9 cellular contexts compared by ENCODE assay signal in the genomic region with DNA sequence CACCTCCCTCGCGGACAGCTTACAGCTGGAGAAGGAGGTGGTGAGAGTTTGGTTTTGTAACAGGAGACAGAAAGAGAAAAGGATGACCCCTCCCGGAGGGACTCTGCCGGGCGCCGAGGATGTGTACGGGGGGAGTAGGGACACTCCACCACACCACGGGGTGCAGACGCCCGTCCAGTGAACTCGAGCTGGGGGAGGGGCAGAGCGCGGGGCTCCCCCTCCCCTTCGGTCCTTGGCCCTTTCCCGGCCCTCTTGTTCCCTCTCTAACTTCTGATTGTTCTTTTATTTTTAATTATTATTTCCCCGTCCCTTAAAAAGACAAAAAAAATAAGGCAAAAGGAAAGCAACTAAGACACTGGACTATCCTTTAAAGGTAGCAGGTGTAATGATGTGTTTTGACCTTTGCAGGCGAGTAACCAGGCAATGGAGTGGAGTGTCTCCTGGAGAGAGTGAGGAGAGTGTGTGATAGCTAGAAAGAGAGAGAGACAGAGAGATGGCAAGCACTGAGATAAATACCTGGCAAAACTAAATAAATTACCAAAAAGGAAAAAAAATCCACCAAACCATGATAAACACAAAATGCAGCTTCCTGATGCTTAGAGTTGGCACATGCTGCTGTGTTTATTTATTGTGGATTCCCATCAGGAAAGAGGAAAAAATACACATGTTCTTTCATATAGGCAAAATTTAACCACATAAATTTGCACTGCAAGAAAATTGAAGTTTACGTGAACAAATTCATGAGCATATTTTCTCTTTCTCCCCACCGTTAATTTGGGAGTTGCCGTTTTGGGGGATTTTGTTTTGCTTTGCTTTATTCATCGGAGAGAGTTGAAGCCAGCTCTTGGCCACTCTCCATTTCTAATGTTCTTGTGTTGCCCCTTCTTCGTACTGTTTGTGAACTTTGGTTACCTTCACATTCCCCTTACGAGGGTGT.
DNase-seq lines count a peak whose midpoint lies in the region; ATAC-seq lines count a peak whose summit lies in the region.
"Had no signal": no experiment of that assay in that cellular context is flagged by ENCODE, and none has a peak within 500 bp of the region (broad histone marks: within the 10 kb centered on the region; RNA-seq: fewer than 3 reads in every experiment).

No MANE protein-coding gene starts in this region.

- no peaks in the 10 kb centered on the region for H3K9me3 Mint-ChIP-seq in stimulated activated naive CD8-positive, alpha-beta T cell treated with anti-CD3 and anti-CD28 coated beads, Interleukin-15, Interleukin-2, amounts not matched to agents 100 ng/mL and 50 ng/mL, for 24 hours

- peaks cover 85% of the 10 kb centered on the region for H3K27me3 Mint-ChIP-seq in stimulated activated naive CD8-positive, alpha-beta T cell treated with anti-CD3 and anti-CD28 coated beads, Interleukin-15, Interleukin-2, amounts not matched to agents 100 ng/mL and 50 ng/mL, for 24 hours

- no peak overlapping the region for H3K4me3 Mint-ChIP-seq in stimulated activated naive CD8-positive, alpha-beta T cell treated with anti-CD3 and anti-CD28 coated beads, Interleukin-15, Interleukin-2, amounts not matched to agents 100 ng/mL and 50 ng/mL, for 24 hours

- DNase-seq in stimulated activated naive CD8-positive, alpha-beta T cell treated with anti-CD3 and anti-CD28 coated beads, Interleukin-15, Interleukin-2, amounts not matched to agents 100 U/mL and 50 U/mL, for 24 hours, result no peak
- peak; percentile 9 for DNase-seq in SW480 (ENCODE audit: low spot score)
- DNase-seq in inferior parietal cortex (ENCODE audit: extremely low spot score), result peak; percentile 52
- no peak for DNase-seq in HUDEP-2 (lab: John Stamatoyannopoulos, UW; ENCODE audit: unreplicated experiment in 76 of 76)
- no peak for DNase-seq in AG20443 (ENCODE audit: low spot score)
- no peak for DNase-seq in NCI-H1436 treated with DMSO at 0.1 percent for 48 hours (lab: John Stamatoyannopoulos, UW)

- H3K27ac Mint-ChIP-seq in stimulated activated naive CD8-positive, alpha-beta T cell treated with anti-CD3 and anti-CD28 coated beads, Interleukin-15, Interleukin-2, amounts not matched to agents 100 ng/mL and 50 ng/mL, for 24 hours, result peak overlapping the region; percentile 68

- H3K36me3 Mint-ChIP-seq in stimulated activated naive CD8-positive, alpha-beta T cell treated with anti-CD3 and anti-CD28 coated beads, Interleukin-15, Interleukin-2, amounts not matched to agents 100 ng/mL and 50 ng/mL, for 24 hours (ENCODE audit: low read depth), result no peaks in the 10 kb centered on the region

- H3K4me1 Mint-ChIP-seq in stimulated activated naive CD8-positive, alpha-beta T cell treated with anti-CD3 and anti-CD28 coated beads, Interleukin-15, Interleukin-2, amounts not matched to agents 100 ng/mL and 50 ng/mL, for 24 hours (ENCODE audit: low read depth), result peaks cover 39% of the 10 kb centered on the region

- ATAC-seq in stimulated activated naive CD8-positive, alpha-beta T cell treated with anti-CD3 and anti-CD28 coated beads, Interleukin-15, Interleukin-2, amounts not matched to agents 100 U/mL and 50 U/mL, for 24 hours, result no peak
- ATAC-seq in GM18520 (IDR thresholded peaks at IDR 0.05; ENCODE audit: unreplicated experiment), result no peak
- ATAC-seq: HCT116 had no signal

Comparison
In these comparisons a context has a peak if more than half of its experiments do, and no peak if none do; other contexts are left out.
1. DNase-seq: peak in SW480 (single experiment) and inferior parietal cortex (single experiment); none in stimulated activated naive CD8-positive, alpha-beta T cell treated with anti-CD3 and anti-CD28 coated beads, Interleukin-15, Interleukin-2, amounts not matched to agents 100 U/mL and 50 U/mL, for 24 hours (single experiment), HUDEP-2 (0 of 76), AG20443 (single experiment) and NCI-H1436 treated with DMSO at 0.1 percent for 48 hours (single experiment).